ENCODE assay signal across 12 cellular contexts in the genomic region with DNA sequence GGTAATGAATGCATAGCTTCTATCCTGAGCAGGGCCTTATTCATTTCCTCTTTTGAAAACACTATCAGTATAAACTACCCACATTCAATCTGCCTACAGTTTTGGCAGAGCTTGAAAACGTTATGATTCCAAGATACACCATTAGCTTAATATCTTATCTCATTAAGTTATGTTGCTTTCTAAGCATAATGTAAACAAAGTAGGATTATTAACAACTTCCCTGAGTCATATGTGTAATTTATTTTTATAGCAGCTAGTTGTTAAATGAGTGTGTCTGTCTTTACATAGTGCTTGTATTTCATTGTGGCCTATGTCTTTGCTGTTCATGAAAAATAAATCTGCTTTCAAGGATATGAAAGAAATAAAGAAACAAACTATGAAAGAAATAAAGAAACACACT.
DNase-seq lines count a peak whose midpoint lies in the region; ATAC-seq and TF ChIP-seq lines count a peak whose summit lies in the region.
"Had no signal": no experiment of that assay in that cellular context is flagged by ENCODE, and none has a peak within 500 bp of the region (broad histone marks: within the 10 kb centered on the region; RNA-seq: fewer than 3 reads in every experiment).

No MANE protein-coding gene starts in this region.

- H2AFZ ChIP-seq in PC-3 (ENCODE audit: low read length) = no peak overlapping the region

- POLR2A ChIA-PET in PC-3 (lab: Charles Lee; ENCODE audit: unreplicated experiment) = no interaction called here

- H3K27me3 ChIP-seq in PC-3 (ENCODE audit: low read length) = no peaks in the 10 kb centered on the region

- ATAC-seq in PC-3 = peak; percentile 30
- no peak for ATAC-seq in GM21447 (IDR thresholded peaks at IDR 0.05; ENCODE audit: unreplicated experiment)
- ATAC-seq: A549; CD8-positive, alpha-beta T cell; HCT116 had no signal

- no peaks in the 10 kb centered on the region for H3K36me3 ChIP-seq in PC-3 (ENCODE audit: low read depth, low read length)

- H3F3A ChIP-seq in PC-3 (ENCODE audit: low read length, unreplicated experiment) = peaks cover 4% of the 10 kb centered on the region

- H3K9me3 ChIP-seq in PC-3 (ENCODE audit: low read length) = no peaks in the 10 kb centered on the region
- H3K9me3 ChIP-seq: A549 had no signal

- no peak overlapping the region for H3K4me3 ChIP-seq in PC-3 (ENCODE audit: low read length)
- H3K4me3 ChIP-seq: A549 had no signal

- H4K20me1 ChIP-seq in PC-3 (ENCODE audit: low read length) = no peaks in the 10 kb centered on the region

- no peak overlapping the region for H3K27ac ChIP-seq in PC-3 (ENCODE audit: low read length)
- H3K27ac ChIP-seq: A549 had no signal

- BruUV-seq in PC-3 (replicated peaks; lab: Mats Ljungman, UMichigan) = no TSS peak

- CTCF ChIA-PET in PC-3 (lab: Charles Lee) = interaction anchor here (1.3 kb wide), 1 partner anchor 128 kb away, joined by 5 read pairs; no protein-coding TSS in a partner anchor

- no peaks in the 10 kb centered on the region for H3K9me2 ChIP-seq in PC-3 (replicated peaks; ENCODE audit: low read length)

- H3K79me2 ChIP-seq in PC-3 (ENCODE audit: low read length) = no peaks in the 10 kb centered on the region

- no peak overlapping the region for H3K9ac ChIP-seq in PC-3 (ENCODE audit: low read length)

- no peak for TF ChIP-seq CTCF in PC-3 (conservative IDR thresholded peaks at IDR 0.05; ENCODE audit: low read depth, low read length)

- DNase-seq in NCI-H1105 (lab: John Stamatoyannopoulos, UW) (peak; percentile 36), NCI-H2081 treated with DMSO at 0.1 percent for 48 hours (lab: John Stamatoyannopoulos, UW) (peak; percentile 17), PC-3 (no peak), Ammon's horn (ENCODE audit: low spot score) (no peak)
- no peak for DNase-seq in stimulated activated CD4-positive, alpha-beta T cell treated with anti-CD3 and anti-CD28 coated beads, Interleukin-12 subunit alpha, Interleukin-12 subunit beta, amount 100 ng/mL, for 4 hours
- DNase-seq: CD8-positive, alpha-beta T cell; COR-L47; DND-41; GDM1 had no signal

- peaks cover 23% of the 10 kb centered on the region for H3K4me1 ChIP-seq in PC-3 (ENCODE audit: insufficient read depth, low read length)
- H3K4me1 ChIP-seq: A549 had no signal

- H3K4me2 ChIP-seq in PC-3 (ENCODE audit: low read length) = no peak overlapping the region
- H3K4me2 ChIP-seq: A549 had no signal

- intact Hi-C loops in PC-3 (cut with micrococcal nuclease) = no loop called here

Comparison
In these comparisons a context has a peak if more than half of its experiments do, and no peak if none do; other contexts are left out.
1. DNase-seq: peak in NCI-H1105 (single experiment) and NCI-H2081 treated with DMSO at 0.1 percent for 48 hours (single experiment); none in PC-3 (single experiment), stimulated activated CD4-positive, alpha-beta T cell treated with anti-CD3 and anti-CD28 coated beads, Interleukin-12 subunit alpha, Interleukin-12 subunit beta, amount 100 ng/mL, for 4 hours (single experiment) and Ammon's horn (single experiment).